In the genomic region with DNA sequence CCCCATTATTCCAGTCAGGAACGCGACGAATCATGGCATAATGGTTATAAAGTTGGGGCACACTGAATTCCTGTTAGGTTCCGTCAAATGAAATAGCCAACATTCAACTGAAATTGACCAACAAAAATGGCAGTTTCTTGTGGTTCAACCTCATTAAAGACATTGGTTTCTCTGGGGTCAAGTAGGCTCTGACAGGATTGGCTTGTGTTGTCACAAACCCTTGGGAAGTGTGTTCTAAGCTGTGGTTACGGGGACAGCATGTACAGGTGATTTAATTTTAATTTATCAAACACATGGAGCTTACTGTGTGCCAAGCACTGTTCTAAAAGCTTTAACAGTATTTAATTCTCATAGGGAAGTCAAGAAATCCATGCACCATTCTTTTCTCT, we compare ENCODE assay signal across 9 cellular contexts. TPM values are rescaled to one million over a fixed set of nuclear protein-coding genes. Genes with fewer than 3 reads are reported as not detected.
DNase-seq lines count a peak whose midpoint lies in the region; ATAC-seq and TF ChIP-seq lines count a peak whose summit lies in the region.
"Had no signal": no experiment of that assay in that cellular context is flagged by ENCODE, and none has a peak within 500 bp of the region (broad histone marks: within the 10 kb centered on the region; RNA-seq: fewer than 3 reads in every experiment).

No MANE protein-coding gene starts in this region.

- no peaks in the 10 kb centered on the region for H3K9me3 ChIP-seq in heart right ventricle
- no peaks in the 10 kb centered on the region for H3K9me3 ChIP-seq in smooth muscle cell (replicated peaks; ENCODE audit: low read depth)

- WGBS in heart right ventricle, 2 donors = 45 to 55% methylated on average over 5 of the region's 5 CpGs
- WGBS in smooth muscle cell (ENCODE audit: low lambda C conversion rate) = 69% methylated on average over 5 of the region's 5 CpGs

- H3K36me3 ChIP-seq in heart right ventricle (no peaks in the 10 kb centered on the region), smooth muscle cell (ENCODE audit: low read depth) (no peaks in the 10 kb centered on the region)

- DNase-seq in NCI-H446 treated with DMSO at 0.1 percent for 48 hours (lab: John Stamatoyannopoulos, UW) (peak; percentile 33), NCI-H446 (lab: John Stamatoyannopoulos, UW) (no peak), heart right ventricle (no peak), smooth muscle cell (lab: John Stamatoyannopoulos, UW; ENCODE audit: unreplicated experiment) (no peak), DMS53 treated with DMSO at 0.1 percent for 48 hours (lab: John Stamatoyannopoulos, UW; ENCODE audit: unreplicated experiment) (no peak), NCI-H748 treated with DMSO at 0.1 percent for 48 hours (lab: John Stamatoyannopoulos, UW) (no peak)

- peaks cover 0 to 8% (median 0%) of the 10 kb centered on the region in 9 donors for H3K4me1 ChIP-seq in heart right ventricle
- no peaks in the 10 kb centered on the region for H3K4me1 ChIP-seq in smooth muscle cell (ENCODE audit: low read depth)

- no peaks in the 10 kb centered on the region for H3F3A ChIP-seq in smooth muscle cell (ENCODE audit: low read depth)

- intact Hi-C loops in heart right ventricle (cut with DNase I) = no loop called here

- H3K4me2 ChIP-seq in smooth muscle cell = peak overlapping the region; percentile 84

- H3K4me3 ChIP-seq in heart right ventricle (peak overlapping the region in 9 of 10 donors; percentile 37 to 54 (median 51)), smooth muscle cell (peak overlapping the region; percentile 43)

- H3K27ac ChIP-seq in VCaP (peak overlapping the region; percentile 66), heart right ventricle (peak overlapping the region; percentile 60 to 83 (median 74)), smooth muscle cell (ENCODE audit: low read depth) (no peak overlapping the region)
- H3K27ac ChIP-seq: epithelial cell of prostate had no signal

- H3K79me2 ChIP-seq in smooth muscle cell (ENCODE audit: low read depth) = no peaks in the 10 kb centered on the region

- H3K27me3 ChIP-seq in heart right ventricle (peaks cover 0 to 23% (median 0%) of the 10 kb centered on the region in 7 donors), smooth muscle cell (ENCODE audit: low read depth) (no peaks in the 10 kb centered on the region)

- H4K20me1 ChIP-seq in smooth muscle cell (ENCODE audit: low read depth) = no peaks in the 10 kb centered on the region

- ATAC-seq in heart right ventricle (peak in 1 of 8 donors; percentile 60), HG03565 (IDR thresholded peaks at IDR 0.05; ENCODE audit: unreplicated experiment) (no peak)

- H3K9ac ChIP-seq in smooth muscle cell (ENCODE audit: low read depth) = no peak overlapping the region

- H2AFZ ChIP-seq in smooth muscle cell (ENCODE audit: low read depth) = no peak overlapping the region

- no peak for TF ChIP-seq CTCF in VCaP (conservative IDR thresholded peaks at IDR 0.05)
- TF ChIP-seq CTCF in heart right ventricle (IDR thresholded peaks at IDR 0.05) = no peak
- TF ChIP-seq CTCF in smooth muscle cell (IDR thresholded peaks at IDR 0.05; ENCODE audit: borderline replicate concordance, insufficient read depth, poor library complexity, severe bottlenecking) = no peak

RNA-seq across cellular contexts. Expression of a gene that starts 0.8 kb away (rescaled TPM):
- total RNA-seq in heart right ventricle (10 to 100 TPM in 1 of 10 donors, 1 to 10 TPM in 9; 5.3 to 10.1 (median 8.0) TPM), smooth muscle cell (0.13 and 0.36 TPM in 2 replicates)
- polyA plus RNA-seq in heart right ventricle (1 to 10 TPM; 1.8 TPM), smooth muscle cell (not detected in 2 replicates)
